ENCODE assay signal across 12 cellular contexts in genomic region chr6:18259675-18260447, GRCh38. TPM values are rescaled to one million over a fixed set of nuclear protein-coding genes. Genes with fewer than 3 reads are reported as not detected.
DNase-seq lines count a peak whose midpoint lies in the region; ATAC-seq and TF ChIP-seq lines count a peak whose summit lies in the region.
"Had no signal": no experiment of that assay in that cellular context is flagged by ENCODE, and none has a peak within 500 bp of the region (broad histone marks: within the 10 kb centered on the region; RNA-seq: fewer than 3 reads in every experiment).

No MANE protein-coding gene starts in this region.

- H3K27me3 ChIP-seq in BLaER1 treated with 17β-estradiol and CSF1 and Interleukin-3, amounts not matched to agents 10 nM and 100 nM = no peaks in the 10 kb centered on the region
- no peaks in the 10 kb centered on the region for H3K27me3 ChIP-seq in GM23248 (replicated peaks; ENCODE audit: insufficient read depth)
- H3K27me3 ChIP-seq in left lung = no peaks in the 10 kb centered on the region
- no peaks in the 10 kb centered on the region for H3K27me3 ChIP-seq in gastroesophageal sphincter

- no peaks in the 10 kb centered on the region for H3K27me3 Mint-ChIP-seq in activated CD4-positive, alpha-beta memory T cell treated with anti-CD3 and anti-CD28 coated beads, Interleukin-2, amount 10 ng/mL, durations not matched to agents 7 days and 5 days

- no peak for TF ChIP-seq POLR2A in gastroesophageal sphincter (IDR thresholded peaks at IDR 0.05)

- peak overlapping the region in 9 of 11 experiments; percentile 13 to 95 (median 67); a peak in 11 of 22 replicates for H3K9ac ChIP-seq in BLaER1 treated with 17β-estradiol and CSF1 and Interleukin-3, amounts not matched to agents 10 nM and 100 nM
- peak overlapping the region; percentile 56 for H3K9ac ChIP-seq in GM23248

- no peaks in the 10 kb centered on the region for H3K9me3 ChIP-seq in BLaER1 treated with 17β-estradiol and CSF1 and Interleukin-3, amounts not matched to agents 10 nM and 100 nM (replicated peaks in 1 of 11)
- H3K9me3 ChIP-seq in GM23248 (ENCODE audit: low read depth) = no peaks in the 10 kb centered on the region
- H3K9me3 ChIP-seq in left lung = no peaks in the 10 kb centered on the region
- no peaks in the 10 kb centered on the region for H3K9me3 ChIP-seq in gastroesophageal sphincter

- no peak overlapping the region for H2AFZ ChIP-seq in GM23248

- POLR2A ChIA-PET in activated CD4-positive, alpha-beta memory T cell treated with anti-CD3 and anti-CD28 coated beads, Interleukin-2, amount 10 ng/mL, durations not matched to agents 7 days and 5 days (lab: Charles Lee) = interaction anchor here (0.6 to 1.1 kb wide), 4 partner anchors 8 to 552 kb away, joined by 3 to 5 read pairs (median 4); no protein-coding TSS in a partner anchor

- 83 to 86% methylated on average over 4 of the region's 4 CpGs for WGBS in GM23248 (ENCODE audit: low coverage in 1 of 2, low lambda C conversion rate in 2 of 2, missing lambda C conversion rate in 2 of 2), 2 experiments
- WGBS in gastroesophageal sphincter (ENCODE audit: low coverage in 1 of 2), 2 donors = 77 to 85% methylated on average over 3 of the region's 4 CpGs

- DNase-seq in GM23248 (peak; percentile 48), left lung (no peak), NCI-H2107 (lab: John Stamatoyannopoulos, UW) (no peak), NCI-H2227 (lab: John Stamatoyannopoulos, UW; ENCODE audit: unreplicated experiment) (no peak)
- DNase-seq in activated CD4-positive, alpha-beta memory T cell treated with anti-CD3 and anti-CD28 coated beads, Interleukin-2, amount 10 ng/mL, durations not matched to agents 7 days and 5 days = no peak
- DNase-seq: foreskin melanocyte, NCI-H187 had no signal

- H3K4me1 Mint-ChIP-seq in activated CD4-positive, alpha-beta memory T cell treated with anti-CD3 and anti-CD28 coated beads, Interleukin-2, amount 10 ng/mL, durations not matched to agents 7 days and 5 days = peaks cover 53% of the 10 kb centered on the region

- TF ChIP-seq EP300 in gastroesophageal sphincter (IDR thresholded peaks at IDR 0.05) = no peak

- CTCF ChIA-PET in activated CD4-positive, alpha-beta memory T cell treated with anti-CD3 and anti-CD28 coated beads, Interleukin-2, amount 10 ng/mL, durations not matched to agents 7 days and 5 days (lab: Charles Lee) = interaction anchor here (1.5 kb wide), 1 partner anchor 18 kb away, joined by 4 read pairs; no protein-coding TSS in a partner anchor

- in situ Hi-C loops in GM23248 (cut with MboI) = no loop called here

- H3F3A ChIP-seq in GM23248 (ENCODE audit: insufficient read depth) = peaks cover 19% of the 10 kb centered on the region

- peaks cover 41 to 82% (median 68%) of the 10 kb centered on the region in 11 experiments for H3K36me3 ChIP-seq in BLaER1 treated with 17β-estradiol and CSF1 and Interleukin-3, amounts not matched to agents 10 nM and 100 nM
- peaks cover 30% of the 10 kb centered on the region for H3K36me3 ChIP-seq in GM23248 (ENCODE audit: low read depth)
- peaks cover 0 to 34% of the 10 kb centered on the region in 2 donors for H3K36me3 ChIP-seq in left lung
- peaks cover 0 to 34% of the 10 kb centered on the region in 2 donors for H3K36me3 ChIP-seq in gastroesophageal sphincter

- H3K4me2 ChIP-seq in BLaER1 treated with 17β-estradiol and CSF1 and Interleukin-3, amounts not matched to agents 10 nM and 100 nM = peak overlapping the region; percentile 76 to 96 (median 85)
- peak overlapping the region; percentile 78 for H3K4me2 ChIP-seq in GM23248 (ENCODE audit: unreplicated experiment)

- peaks cover 35 to 84% (median 75%) of the 10 kb centered on the region in 11 experiments for H4K20me1 ChIP-seq in BLaER1 treated with 17β-estradiol and CSF1 and Interleukin-3, amounts not matched to agents 10 nM and 100 nM
- H4K20me1 ChIP-seq in GM23248 (ENCODE audit: insufficient read depth) = no peaks in the 10 kb centered on the region

- H3K4me3 ChIP-seq in BLaER1 treated with 17β-estradiol and CSF1 and Interleukin-3, amounts not matched to agents 10 nM and 100 nM = peak overlapping the region in 1 of 10 experiments; percentile 91; a peak in 3 of 20 replicates
- H3K4me3 ChIP-seq in GM23248 (peak overlapping the region; percentile 78), left lung (no peak overlapping the region), gastroesophageal sphincter (no peak overlapping the region)
- H3K4me3 ChIP-seq: lung had no signal

- intact Hi-C loops in left lung (cut with DNase I) = no loop called here

- no peak for ATAC-seq in left lung
- no peak for ATAC-seq in HG03139 (IDR thresholded peaks at IDR 0.05; ENCODE audit: unreplicated experiment)
- ATAC-seq in gastroesophageal sphincter = no peak
- ATAC-seq: sciatic nerve had no signal

- H3K79me2 ChIP-seq in GM23248 (ENCODE audit: insufficient read depth) = peaks cover 92% of the 10 kb centered on the region

- H3K4me1 ChIP-seq in BLaER1 treated with 17β-estradiol and CSF1 and Interleukin-3, amounts not matched to agents 10 nM and 100 nM = peaks cover 34 to 46% (median 36%) of the 10 kb centered on the region in 10 experiments
- H3K4me1 ChIP-seq in GM23248 (ENCODE audit: insufficient read depth) (peaks cover 31% of the 10 kb centered on the region), left lung (peaks cover 9 to 50% of the 10 kb centered on the region in 2 donors), gastroesophageal sphincter (peaks cover 0 to 60% (median 15%) of the 10 kb centered on the region in 3 donors)

- no peaks in the 10 kb centered on the region for H3K9me3 Mint-ChIP-seq in activated CD4-positive, alpha-beta memory T cell treated with anti-CD3 and anti-CD28 coated beads, Interleukin-2, amount 10 ng/mL, durations not matched to agents 7 days and 5 days

- H3K9me2 ChIP-seq in GM23248 (ENCODE audit: insufficient read depth) = no peaks in the 10 kb centered on the region

- peak overlapping the region; percentile 2 for H3K4me3 Mint-ChIP-seq in activated CD4-positive, alpha-beta memory T cell treated with anti-CD3 and anti-CD28 coated beads, Interleukin-2, amount 10 ng/mL, durations not matched to agents 7 days and 5 days

- peak overlapping the region; percentile 48 to 99 (median 95); a peak in 17 of 22 replicates for H3K27ac ChIP-seq in BLaER1 treated with 17β-estradiol and CSF1 and Interleukin-3, amounts not matched to agents 10 nM and 100 nM
- peak overlapping the region; percentile 75 for H3K27ac ChIP-seq in GM23248
- H3K27ac ChIP-seq in left lung = peak overlapping the region; percentile 50 to 78
- H3K27ac ChIP-seq in gastroesophageal sphincter = no peak overlapping the region

- H3K27ac Mint-ChIP-seq in activated CD4-positive, alpha-beta memory T cell treated with anti-CD3 and anti-CD28 coated beads, Interleukin-2, amount 10 ng/mL, durations not matched to agents 7 days and 5 days = peak overlapping the region; percentile 7

- TF ChIP-seq CTCF in left lung (IDR thresholded peaks at IDR 0.05) (no peak), gastroesophageal sphincter (IDR thresholded peaks at IDR 0.05) (no peak)

- H3K36me3 Mint-ChIP-seq in activated CD4-positive, alpha-beta memory T cell treated with anti-CD3 and anti-CD28 coated beads, Interleukin-2, amount 10 ng/mL, durations not matched to agents 7 days and 5 days (ENCODE audit: low read depth) = peaks cover 82% of the 10 kb centered on the region

RNA-seq across cellular contexts. Expression of gene DEK, which starts 4.5 kb away (rescaled TPM):
- total RNA-seq in GM23248 (2014; rRNA removed; shearing (Covaris generic)) = 90.3 and 101 TPM in 2 replicates
- 108 and 116 TPM in 2 replicates for polyA plus RNA-seq in GM23248 (2016; fragmentation: Nextera tagmentation; extraction: Ambion mirVana)
- 100 to 1,000 TPM; 194 to 203 TPM for total RNA-seq in activated CD4-positive, alpha-beta memory T cell treated with anti-CD3 and anti-CD28 coated beads, Interleukin-2, amount 10 ng/mL, durations not matched to agents 7 days and 5 days
- total RNA-seq in left lung (10 to 100 TPM; 60.7 to 73.8 TPM), gastroesophageal sphincter (100 to 1,000 TPM; 162 to 186 (median 177) TPM)

Comparison
In these comparisons a context has a peak if more than half of its experiments do, and no peak if none do; other contexts are left out.
1. H3K27ac ChIP-seq: peak in BLaER1 treated with 17β-estradiol and CSF1 and Interleukin-3, amounts not matched to agents 10 nM and 100 nM (11 of 11), GM23248 (single experiment) and left lung (2 of 2); none in gastroesophageal sphincter (0 of 4).